1 cellular context compared by ENCODE assay signal in genomic region chr7:141737836-141738591, GRCh38.
A peak's percentile ranks its signal among the peaks of the same experiment; 100 is the strongest.
TF ChIP-seq lines count a peak whose summit lies in the region.

TSS of gene SSBP1 (plus strand) at chr7:141738358. CDS start at chr7:141739167, 809 bp downstream.

TF ChIP-seq in K562, 482 proteins besides CTCF, POLR2A, EP300 and RAD21 (continued from another document and continues in another):
- TF ChIP-seq ZNF280B (CRISPR knock-in tag; IDR thresholded peaks at IDR 0.05) (no peak), RBM25 (IDR thresholded peaks at IDR 0.05; ENCODE audit: low read depth, low read length, severe bottlenecking) (peak; percentile 65), THAP12 (CRISPR knock-in tag; IDR thresholded peaks at IDR 0.05) (0 out of 2 replicates have a peak, but pooled peaks have one; percentile 29), ZNF140 (CRISPR knock-in tag; IDR thresholded peaks at IDR 0.05) (0 out of 2 replicates have a peak, but pooled peaks have one; percentile 47), RFX1 (IDR thresholded peaks at IDR 0.05) (no peak), ZNF224 (CRISPR knock-in tag; IDR thresholded peaks at IDR 0.05) (no peak), MCM5 (IDR thresholded peaks at IDR 0.05; ENCODE audit: low read depth) (no peak), NFYB (IDR thresholded peaks at IDR 0.05; ENCODE audit: extremely low read depth, insufficient read length) (no peak), MEIS2 (IDR thresholded peaks at IDR 0.05; ENCODE audit: partially characterized antibody) (no peak), ZBTB40 (IDR thresholded peaks at IDR 0.05) (peak; percentile 100), ZBTB40 (CRISPR knock-in tag; IDR thresholded peaks at IDR 0.05) (no peak; the same call in 1 of the 2 replicates), MTA3 (IDR thresholded peaks at IDR 0.05; ENCODE audit: borderline replicate concordance) (peak; percentile 92), HDAC3 (IDR thresholded peaks at IDR 0.05; ENCODE audit: borderline replicate concordance, partially characterized antibody) (peak; percentile 77), HINFP (tag; conservative IDR thresholded peaks at IDR 0.05; ENCODE audit: low read depth) (peak; percentile 42; the same call in 1 of the 2 replicates), HDAC2 (IDR thresholded peaks at IDR 0.05) (peak; percentile 98), PRPF4 (IDR thresholded peaks at IDR 0.05; ENCODE audit: insufficient read depth, low read depth, low read length, poor library complexity, severe bottlenecking) (no peak), HMBOX1 (IDR thresholded peaks at IDR 0.05) (peak; percentile 65; the same call in 1 of the 2 replicates), MNT (conservative IDR thresholded peaks at IDR 0.05) (peak; percentile 94 to 98), ZNF589 (CRISPR knock-in tag; IDR thresholded peaks at IDR 0.05; ENCODE audit: low read depth) (peak; percentile 70), BRD9 (IDR thresholded peaks at IDR 0.05; ENCODE audit: low read depth, partially characterized antibody) (peak; percentile 92), KLF6 (CRISPR knock-in tag; IDR thresholded peaks at IDR 0.05; ENCODE audit: borderline replicate concordance) (0 out of 2 replicates have a peak, but pooled peaks have one; percentile 53), ZSCAN32 (CRISPR knock-in tag; IDR thresholded peaks at IDR 0.05) (peak; percentile 75; the same call in 1 of the 2 replicates), FOXJ2 (tag; IDR thresholded peaks at IDR 0.05) (peak; percentile 97), ATF4 (CRISPR knock-in tag; IDR thresholded peaks at IDR 0.05) (peak; percentile 86), MAFK (IDR thresholded peaks at IDR 0.05; ENCODE audit: low read length) (peak; percentile 37; the same call in 1 of the 2 replicates), ZNF347 (CRISPR knock-in tag; IDR thresholded peaks at IDR 0.05; ENCODE audit: low read depth) (no peak), ZNF518B (CRISPR knock-in tag; IDR thresholded peaks at IDR 0.05) (no peak), FOXP4 (CRISPR knock-in tag; IDR thresholded peaks at IDR 0.05; ENCODE audit: borderline replicate concordance) (peak; percentile 87; the same call in 1 of the 2 replicates), ZNF766 (CRISPR knock-in tag; conservative IDR thresholded peaks at IDR 0.05) (peak; percentile 94)
